8 cellular contexts compared by ENCODE assay signal in the genomic region with DNA sequence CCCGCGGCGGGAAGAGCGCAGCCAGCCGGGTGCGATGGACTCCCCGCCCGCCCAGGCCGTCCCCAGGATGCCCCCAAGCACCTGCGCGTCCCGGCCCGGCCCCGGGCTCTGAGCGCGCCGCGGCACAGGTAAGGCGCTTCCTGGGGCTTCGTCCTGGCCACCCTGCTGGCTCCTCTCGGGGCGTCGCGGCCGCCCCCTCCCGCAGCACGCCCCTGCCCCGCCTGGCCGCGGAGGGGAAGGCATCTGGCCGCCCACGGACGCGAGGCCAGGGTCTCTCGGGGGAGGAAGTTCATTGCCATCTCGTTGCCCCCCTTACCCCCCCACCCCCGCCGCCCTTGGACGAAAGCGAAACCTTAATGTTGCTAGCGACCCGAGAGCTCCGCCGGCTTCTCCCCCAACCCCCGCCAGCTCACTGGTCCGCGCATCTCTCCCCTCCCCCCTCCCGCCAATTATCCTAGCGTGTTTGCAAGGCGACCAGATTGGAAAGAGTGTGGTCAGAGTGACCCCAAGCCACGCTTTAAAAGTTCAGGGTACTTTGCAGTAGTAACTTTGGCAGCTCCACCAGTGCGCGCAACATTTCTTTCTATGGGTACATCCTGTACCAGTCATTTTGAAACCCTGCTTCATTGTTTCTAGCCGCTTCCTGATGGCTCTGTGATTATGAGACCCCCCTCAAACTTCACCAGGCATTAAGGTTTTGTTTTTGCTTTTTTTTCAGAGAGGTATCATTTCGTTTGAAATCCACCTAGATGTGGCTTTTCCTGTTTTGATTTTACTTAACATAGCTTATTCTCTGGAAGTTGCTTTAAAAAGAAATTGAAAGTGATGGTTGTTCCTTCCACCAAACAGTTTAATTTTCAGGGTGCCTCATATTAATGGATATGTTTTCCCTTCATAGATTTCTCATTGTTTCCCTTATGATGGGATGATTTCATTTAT. TPM values are rescaled to one million over a fixed set of nuclear protein-coding genes. Genes with fewer than 3 reads are reported as not detected.
DNase-seq lines count a peak whose midpoint lies in the region; ATAC-seq lines count a peak whose summit lies in the region.

No MANE protein-coding gene starts in this region.

- peak overlapping the region; percentile 83 to 99 (median 95) for H3K27ac Mint-ChIP-seq in CD8-positive, alpha-beta memory T cell
- peak overlapping the region; percentile 82 for H3K27ac Mint-ChIP-seq in T-helper 2 cell treated with Interferon-gamma antibody and Interleukin-4, amounts not matched to agents 5 μg/mL and 100 μg/mL, for 36 hours

- POLR2A ChIA-PET in CD8-positive, alpha-beta memory T cell (lab: Charles Lee), result interaction anchor here (0.5 to 1.1 kb wide), 4 partner anchors 15 to 64 kb away, joined by 3 to 5 read pairs (median 4); no protein-coding TSS in a partner anchor

- CTCF ChIA-PET in CD8-positive, alpha-beta memory T cell (lab: Charles Lee), result interaction anchor here (0.6 to 2.6 kb wide), 10 partner anchors 10 to 144 kb away, joined by 3 to 7 read pairs (median 4); partner anchors contain the start of gene PGM2

- H3K36me3 ChIP-seq in CD8-positive, alpha-beta memory T cell (ENCODE audit: insufficient read depth, low read length), result no peaks in the 10 kb centered on the region

- peaks cover 30 to 53% (median 50%) of the 10 kb centered on the region in 3 donors for H3K4me1 Mint-ChIP-seq in CD8-positive, alpha-beta memory T cell
- H3K4me1 Mint-ChIP-seq in T-helper 2 cell treated with Interferon-gamma antibody and Interleukin-4, amounts not matched to agents 5 μg/mL and 100 μg/mL, for 36 hours (ENCODE audit: low read depth), result peaks cover 34% of the 10 kb centered on the region

- no peaks in the 10 kb centered on the region for H3K27me3 ChIP-seq in CD8-positive, alpha-beta memory T cell (ENCODE audit: insufficient read depth, low read length, poor library complexity, severe bottlenecking)

- no peaks in the 10 kb centered on the region for H3K9me3 ChIP-seq in CD8-positive, alpha-beta memory T cell (ENCODE audit: low read length)

- intact Hi-C loops in left colon (cut with DNase I, micrococcal nuclease), result loop anchor here in 1 of 2 donors (10.0 kb wide), 1 partner anchor 143 kb away; no protein-coding TSS in a partner anchor

- peak overlapping the region; percentile 93 to 99 (median 98) for H3K4me3 Mint-ChIP-seq in CD8-positive, alpha-beta memory T cell
- H3K4me3 Mint-ChIP-seq in T-helper 2 cell treated with Interferon-gamma antibody and Interleukin-4, amounts not matched to agents 5 μg/mL and 100 μg/mL, for 36 hours, result peak overlapping the region; percentile 86

- H3K4me3 ChIP-seq in CD8-positive, alpha-beta memory T cell (ENCODE audit: low read length), result peak overlapping the region; percentile 78

- in situ Hi-C loops in T47D (cut with HindIII; ENCODE audit: low pct_unique_long_range_greater_than_20kb, low sequenced_read_pairs), result no loop called here

- ATAC-seq in GM19452 (IDR thresholded peaks at IDR 0.05; ENCODE audit: unreplicated experiment) (peak; percentile 60), HG03558 (IDR thresholded peaks at IDR 0.05; ENCODE audit: extremely low read depth, unreplicated experiment) (peak; percentile 34), left colon (peak; percentile 60)

- DNase-seq in CD8-positive, alpha-beta memory T cell, result peak; percentile 41 to 71 (median 64)
- peak; percentile 71 for DNase-seq in T-helper 2 cell treated with Interferon-gamma antibody and Interleukin-4, amounts not matched to agents 5 μg/mL and 100 μg/mL, for 36 hours (ENCODE audit: low spot score)
- DNase-seq in T47D (ENCODE audit: low read depth in 1 of 2, low spot score in 1 of 2) (peak; percentile 14 to 43), left colon (peak; percentile 40 to 61), epidermal melanocyte (ENCODE audit: insufficient read length, low spot score) (no peak)
- peak; percentile 39 to 42 for DNase-seq in stimulated activated CD4-positive, alpha-beta T cell treated with anti-CD3 and anti-CD28 coated beads, Interleukin-2, amount 100 ng/mL, for 48 hours

- peaks cover 0 to 12% (median 1%) of the 10 kb centered on the region in 3 donors for H3K36me3 Mint-ChIP-seq in CD8-positive, alpha-beta memory T cell
- peaks cover 7% of the 10 kb centered on the region for H3K36me3 Mint-ChIP-seq in T-helper 2 cell treated with Interferon-gamma antibody and Interleukin-4, amounts not matched to agents 5 μg/mL and 100 μg/mL, for 36 hours (ENCODE audit: low read depth)

- H3K4me1 ChIP-seq in CD8-positive, alpha-beta memory T cell (ENCODE audit: insufficient read depth, low read length), result peaks cover 23% of the 10 kb centered on the region

- peak overlapping the region; percentile 53 for H3K27ac ChIP-seq in CD8-positive, alpha-beta memory T cell (ENCODE audit: low read depth, low read length)

- no peaks in the 10 kb centered on the region for H3K27me3 Mint-ChIP-seq in CD8-positive, alpha-beta memory T cell
- H3K27me3 Mint-ChIP-seq in T-helper 2 cell treated with Interferon-gamma antibody and Interleukin-4, amounts not matched to agents 5 μg/mL and 100 μg/mL, for 36 hours (ENCODE audit: low read depth), result no peaks in the 10 kb centered on the region

- no peaks in the 10 kb centered on the region for H3K9me3 Mint-ChIP-seq in CD8-positive, alpha-beta memory T cell
- no peaks in the 10 kb centered on the region for H3K9me3 Mint-ChIP-seq in T-helper 2 cell treated with Interferon-gamma antibody and Interleukin-4, amounts not matched to agents 5 μg/mL and 100 μg/mL, for 36 hours

RNA-seq across cellular contexts. Expression of gene TBC1D1, which starts 0.6 kb away (rescaled TPM):
- 10 to 100 TPM; 73.1 to 76.1 TPM for total RNA-seq in CD8-positive, alpha-beta memory T cell
- polyA plus RNA-seq in CD8-positive, alpha-beta memory T cell, result 26.7 TPM
- 10 to 100 TPM; 51.5 to 96.3 TPM for total RNA-seq in left colon
